In genomic region chr15:99279783-99280307, GRCh38 we compare ENCODE assay signal across 24 cellular contexts. TPM values are rescaled to one million over a fixed set of nuclear protein-coding genes. Genes with fewer than 3 reads are reported as not detected.
DNase-seq lines count a peak whose midpoint lies in the region; ATAC-seq and TF ChIP-seq lines count a peak whose summit lies in the region.
"Had no signal": no experiment of that assay in that cellular context is flagged by ENCODE, and none has a peak within 500 bp of the region (broad histone marks: within the 10 kb centered on the region; RNA-seq: fewer than 3 reads in every experiment).

No MANE protein-coding gene starts in this region.

- peak; percentile 55 for DNase-seq in activated CD4-positive, alpha-beta T cell treated with anti-CD3 and anti-CD28 coated beads, Interleukin-2, amount 10 ng/mL, durations not matched to agents 24 days and 14 days
- DNase-seq in activated CD4-positive, alpha-beta T cell treated with anti-CD3 and anti-CD28 coated beads, Interleukin-2, amount 50 U/mL, for 1 hour = no peak
- DNase-seq in T-helper 17 cell (no peak), testis (no peak), left lung (no peak), sciatic nerve (ENCODE audit: low spot score) (no peak)
- no peak for DNase-seq in activated naive CD8-positive, alpha-beta T cell treated with anti-CD3 and anti-CD28 coated beads, Interleukin-2, amount 50 U/mL, for 24 hours
- DNase-seq: AML-193; amniotic stem cell; endodermal cell; HFFc6; IMR-90; left ventricle myocardium superior; MG63; naive thymus-derived CD8-positive, alpha-beta T cell; NCI-H2081; NCI-H226; retina; upper lobe of left lung had no signal

- H3K27me3 Mint-ChIP-seq in activated CD4-positive, alpha-beta T cell treated with anti-CD3 and anti-CD28 coated beads, Interleukin-2, amount 10 ng/mL, durations not matched to agents 24 days and 14 days = no peaks in the 10 kb centered on the region
- no peaks in the 10 kb centered on the region for H3K27me3 Mint-ChIP-seq in T-helper 17 cell
- no peaks in the 10 kb centered on the region for H3K27me3 Mint-ChIP-seq in activated naive CD8-positive, alpha-beta T cell treated with anti-CD3 and anti-CD28 coated beads, Interleukin-2, amount 50 U/mL, for 24 hours
- H3K27me3 Mint-ChIP-seq: naive thymus-derived CD8-positive, alpha-beta T cell had no signal

- peak overlapping the region in 7 of 11 experiments; percentile 0 to 67 (median 48); a peak in 10 of 22 replicates for H3K9ac ChIP-seq in BLaER1 treated with 17β-estradiol and CSF1 and Interleukin-3, amounts not matched to agents 10 nM and 100 nM

- peak overlapping the region; percentile 63 for H3K4me3 Mint-ChIP-seq in activated CD4-positive, alpha-beta T cell treated with anti-CD3 and anti-CD28 coated beads, Interleukin-2, amount 10 ng/mL, durations not matched to agents 24 days and 14 days
- H3K4me3 Mint-ChIP-seq in T-helper 17 cell = no peak overlapping the region
- peak overlapping the region; percentile 27 for H3K4me3 Mint-ChIP-seq in activated naive CD8-positive, alpha-beta T cell treated with anti-CD3 and anti-CD28 coated beads, Interleukin-2, amount 50 U/mL, for 24 hours
- H3K4me3 Mint-ChIP-seq: endodermal cell; GM23338; HFFc6; mesothelial cell of epicardium; naive thymus-derived CD8-positive, alpha-beta T cell had no signal

- H3K4me2 ChIP-seq in BLaER1 treated with 17β-estradiol and CSF1 and Interleukin-3, amounts not matched to agents 10 nM and 100 nM = peak overlapping the region in 8 of 11 experiments; percentile 2 to 57 (median 36); a peak in 16 of 22 replicates
- H3K4me2 ChIP-seq: GM23338 had no signal

- H3K27ac ChIP-seq in BLaER1 treated with 17β-estradiol and CSF1 and Interleukin-3, amounts not matched to agents 10 nM and 100 nM = peak overlapping the region in 8 of 11 experiments; percentile 21 to 78 (median 65); a peak in 16 of 22 replicates
- H3K27ac ChIP-seq in testis = no peak overlapping the region
- H3K27ac ChIP-seq in left lung = no peak overlapping the region
- H3K27ac ChIP-seq: breast epithelium, coronary artery, upper lobe of left lung had no signal

- H3K4me1 Mint-ChIP-seq in activated CD4-positive, alpha-beta T cell treated with anti-CD3 and anti-CD28 coated beads, Interleukin-2, amount 10 ng/mL, durations not matched to agents 24 days and 14 days = peaks cover 43% of the 10 kb centered on the region
- peaks cover 8% of the 10 kb centered on the region for H3K4me1 Mint-ChIP-seq in T-helper 17 cell
- peaks cover 53% of the 10 kb centered on the region for H3K4me1 Mint-ChIP-seq in activated naive CD8-positive, alpha-beta T cell treated with anti-CD3 and anti-CD28 coated beads, Interleukin-2, amount 50 U/mL, for 24 hours
- H3K4me1 Mint-ChIP-seq: mesothelial cell of epicardium had no signal

- H3K9me3 Mint-ChIP-seq in activated CD4-positive, alpha-beta T cell treated with anti-CD3 and anti-CD28 coated beads, Interleukin-2, amount 10 ng/mL, durations not matched to agents 24 days and 14 days = peaks cover 3% of the 10 kb centered on the region
- no peaks in the 10 kb centered on the region for H3K9me3 Mint-ChIP-seq in activated naive CD8-positive, alpha-beta T cell treated with anti-CD3 and anti-CD28 coated beads, Interleukin-2, amount 50 U/mL, for 24 hours
- H3K9me3 Mint-ChIP-seq: endodermal cell, GM23338, HFFc6 had no signal

- no peaks in the 10 kb centered on the region for H4K20me1 ChIP-seq in BLaER1 treated with 17β-estradiol and CSF1 and Interleukin-3, amounts not matched to agents 10 nM and 100 nM

- peak overlapping the region; percentile 93 for H3K27ac Mint-ChIP-seq in activated CD4-positive, alpha-beta T cell treated with anti-CD3 and anti-CD28 coated beads, Interleukin-2, amount 10 ng/mL, durations not matched to agents 24 days and 14 days
- H3K27ac Mint-ChIP-seq in T-helper 17 cell = peak overlapping the region; percentile 61
- H3K27ac Mint-ChIP-seq in activated naive CD8-positive, alpha-beta T cell treated with anti-CD3 and anti-CD28 coated beads, Interleukin-2, amount 50 U/mL, for 24 hours = peak overlapping the region; percentile 82
- H3K27ac Mint-ChIP-seq: endodermal cell; GM23338; HFFc6; mesothelial cell of epicardium; naive thymus-derived CD8-positive, alpha-beta T cell had no signal

- no peaks in the 10 kb centered on the region for H3K27me3 ChIP-seq in BLaER1 treated with 17β-estradiol and CSF1 and Interleukin-3, amounts not matched to agents 10 nM and 100 nM
- H3K27me3 ChIP-seq in testis (no peaks in the 10 kb centered on the region), left lung (no peaks in the 10 kb centered on the region)
- H3K27me3 ChIP-seq: breast epithelium, MG63, upper lobe of left lung had no signal

- peaks cover 0 to 18% (median 13%) of the 10 kb centered on the region in 11 experiments; a peak in 14 of 22 replicates for H3K9me3 ChIP-seq in BLaER1 treated with 17β-estradiol and CSF1 and Interleukin-3, amounts not matched to agents 10 nM and 100 nM (replicated peaks in 1 of 11)
- no peaks in the 10 kb centered on the region for H3K9me3 ChIP-seq in T-helper 17 cell (ENCODE audit: control insufficient read depth, low read length, poor library complexity, severe bottlenecking)
- no peaks in the 10 kb centered on the region for H3K9me3 ChIP-seq in testis
- H3K9me3 ChIP-seq in left lung = no peaks in the 10 kb centered on the region
- H3K9me3 ChIP-seq: breast epithelium, MG63, upper lobe of left lung had no signal

- H3K36me3 Mint-ChIP-seq in activated CD4-positive, alpha-beta T cell treated with anti-CD3 and anti-CD28 coated beads, Interleukin-2, amount 10 ng/mL, durations not matched to agents 24 days and 14 days (ENCODE audit: low read depth) = peaks cover 11% of the 10 kb centered on the region
- H3K36me3 Mint-ChIP-seq in T-helper 17 cell (ENCODE audit: low read depth) = peaks cover 2% of the 10 kb centered on the region
- peaks cover 18% of the 10 kb centered on the region for H3K36me3 Mint-ChIP-seq in activated naive CD8-positive, alpha-beta T cell treated with anti-CD3 and anti-CD28 coated beads, Interleukin-2, amount 50 U/mL, for 24 hours (ENCODE audit: low read depth)

- peaks cover 0 to 4% (median 0%) of the 10 kb centered on the region in 11 experiments; a peak in 1 of 22 replicates for H3K36me3 ChIP-seq in BLaER1 treated with 17β-estradiol and CSF1 and Interleukin-3, amounts not matched to agents 10 nM and 100 nM
- H3K36me3 ChIP-seq in testis (ENCODE audit: low read depth, missing control alignments) = no peaks in the 10 kb centered on the region
- no peaks in the 10 kb centered on the region for H3K36me3 ChIP-seq in left lung
- H3K36me3 ChIP-seq: breast epithelium, MG63, upper lobe of left lung had no signal

- intact Hi-C loops in activated CD4-positive, alpha-beta T cell treated with anti-CD3 and anti-CD28 coated beads, Interleukin-2, amount 10 ng/mL, durations not matched to agents 24 days and 14 days (cut with micrococcal nuclease) = loop anchor here (1.0 to 10.0 kb wide), 6 partner anchors 27 to 1065 kb away; partner anchors contain the start of genes ADAMTS17 and MEF2A
- intact Hi-C loops in testis (cut with DNase I; ENCODE audit: low total_unique reads) = loop anchor here (10.0 kb wide), 1 partner anchor 455 kb away; the partner anchor contains the start of gene LYSMD4
- intact Hi-C loops in left lung (cut with DNase I) = loop anchor here in 1 of 2 donors (10.0 kb wide), 2 partner anchors 445 to 475 kb away; no protein-coding TSS in a partner anchor
- intact Hi-C loops in sciatic nerve (cut with DNase I) = no loop called here

- H3K4me3 ChIP-seq in BLaER1 treated with 17β-estradiol and CSF1 and Interleukin-3, amounts not matched to agents 10 nM and 100 nM = peak overlapping the region in 3 of 10 experiments; percentile 14 to 31 (median 22); a peak in 4 of 20 replicates
- H3K4me3 ChIP-seq in testis = no peak overlapping the region
- no peak overlapping the region for H3K4me3 ChIP-seq in left lung
- H3K4me3 ChIP-seq: breast epithelium, coronary artery, GM23338, MG63, upper lobe of left lung had no signal

- TF ChIP-seq CTCF in testis (IDR thresholded peaks at IDR 0.05) (no peak), left lung (IDR thresholded peaks at IDR 0.05) (no peak)

- WGBS in testis, 2 donors = 82 to 97% methylated on average over 3 of the region's 3 CpGs

- H3K4me1 ChIP-seq in BLaER1 treated with 17β-estradiol and CSF1 and Interleukin-3, amounts not matched to agents 10 nM and 100 nM = peaks cover 22 to 81% (median 49%) of the 10 kb centered on the region in 10 experiments
- H3K4me1 ChIP-seq in testis (no peaks in the 10 kb centered on the region), left lung (peaks cover 0 to 12% of the 10 kb centered on the region in 2 donors)
- H3K4me1 ChIP-seq: breast epithelium, upper lobe of left lung had no signal

- ATAC-seq in T-helper 17 cell = no peak
- peak; percentile 74 for ATAC-seq in activated naive CD8-positive, alpha-beta T cell treated with anti-CD3 and anti-CD28 coated beads, Interleukin-2, amount 50 U/mL, for 24 hours
- ATAC-seq in left lung = no peak
- no peak for ATAC-seq in sciatic nerve
- ATAC-seq: GM23338; left ventricle myocardium superior; naive thymus-derived CD8-positive, alpha-beta T cell had no signal

- no peak for TF ChIP-seq POLR2A in testis (IDR thresholded peaks at IDR 0.05)

RNA-seq across cellular contexts. Expression of gene LRRC28, which starts 28.6 kb away (rescaled TPM):
- total RNA-seq in activated CD4-positive, alpha-beta T cell treated with anti-CD3 and anti-CD28 coated beads, Interleukin-2, amount 10 ng/mL, durations not matched to agents 24 days and 14 days = 15.1 and 16.7 TPM in 2 replicates
- 10 to 100 TPM; 12.6 to 15.6 TPM for total RNA-seq in T-helper 17 cell
- total RNA-seq in testis = 10 to 100 TPM; 78.9 to 100.0 TPM
- 97.1 TPM for polyA plus RNA-seq in testis (ENCODE audit: insufficient read depth, low read depth, low replicate concordance)
- total RNA-seq in left lung = 10 to 100 TPM; 14.9 to 18.4 TPM
- total RNA-seq in sciatic nerve = 24.6 TPM

RNA-seq across cellular contexts. Expression of gene TTC23, which starts 30.5 kb away (rescaled TPM):
- total RNA-seq in activated CD4-positive, alpha-beta T cell treated with anti-CD3 and anti-CD28 coated beads, Interleukin-2, amount 10 ng/mL, durations not matched to agents 24 days and 14 days = 4.7 and 6.0 TPM in 2 replicates
- total RNA-seq in T-helper 17 cell (under 1 TPM in 1 of 2 donors, not detected in 1; 0.30 TPM), testis (10 to 100 TPM; 37.2 to 40.5 TPM), left lung (10 to 100 TPM; 14.0 to 19.4 TPM), sciatic nerve (26.7 TPM)
- 26.6 TPM for polyA plus RNA-seq in testis (ENCODE audit: insufficient read depth, low read depth, low replicate concordance)

Comparison
In these comparisons a context has a peak if more than half of its experiments do, and no peak if none do; other contexts are left out.
1. H3K27ac ChIP-seq: peak in BLaER1 treated with 17β-estradiol and CSF1 and Interleukin-3, amounts not matched to agents 10 nM and 100 nM (8 of 11); none in testis (0 of 2) and left lung (0 of 2).
2. Peak in every context shown above with its lines, with median percentiles within 50 percentile points of each other: H3K27ac Mint-ChIP-seq.